Comparison of ENCODE assay signal across 26 cellular contexts in the genomic region with DNA sequence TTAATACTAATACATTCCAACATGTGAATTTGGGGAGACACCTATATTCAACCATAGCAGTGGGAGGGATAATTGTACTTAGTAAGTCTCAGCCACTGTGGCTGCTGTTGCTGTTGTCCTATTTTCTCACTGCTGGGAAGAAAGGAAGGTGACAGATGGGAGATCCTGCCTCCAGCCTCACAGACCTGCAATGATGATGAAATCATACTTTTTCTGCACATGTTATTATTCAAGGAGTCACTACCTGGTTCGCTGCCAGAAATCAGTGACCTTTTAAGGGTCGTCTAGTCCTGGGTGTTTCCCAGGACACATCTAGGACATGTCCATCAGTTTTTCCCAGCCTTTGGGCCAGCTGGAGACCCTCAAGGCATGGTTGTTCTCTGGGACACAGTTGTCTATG.
"Had no signal": no experiment of that assay in that cellular context is flagged by ENCODE, and none has a peak within 500 bp of the region (broad histone marks: within the 10 kb centered on the region; RNA-seq: fewer than 3 reads in every experiment).

No MANE protein-coding gene starts in this region.

- H3K36me3 ChIP-seq: ascending aorta, brain microvascular endothelial cell, left lung, neural progenitor cell, right atrium auricular region, spleen, tibial nerve had no signal

- H3K27me3 ChIP-seq: ascending aorta, brain microvascular endothelial cell, neural progenitor cell, right atrium auricular region, tibial nerve had no signal

- H3K4me3 ChIP-seq: ascending aorta, left lung, lung, neural progenitor cell, right atrium auricular region, spleen, tibial nerve had no signal

- H2AFZ ChIP-seq: neural progenitor cell, parathyroid adenoma had no signal

- H3K9ac ChIP-seq: neural progenitor cell, parathyroid adenoma had no signal

- H3K79me2 ChIP-seq: parathyroid adenoma had no signal

- ATAC-seq: left lung, natural killer cell had no signal

- H3K4me2 ChIP-seq: neural progenitor cell had no signal

- H3K9me3 ChIP-seq: ascending aorta, left lung, spleen had no signal

- H3K4me1 ChIP-seq: ascending aorta, left lung, neural progenitor cell, parathyroid adenoma, right atrium auricular region, spleen, tibial nerve had no signal

- H3K27ac ChIP-seq: ascending aorta, brain microvascular endothelial cell, epithelial cell of prostate, left lung, neural progenitor cell, parathyroid adenoma, right atrium auricular region, spleen, tibial nerve had no signal

- DNase-seq: activated CD4-positive, alpha-beta memory T cell treated with anti-CD3 and anti-CD28 coated beads, Interleukin-2, amount 10 ng/mL, durations not matched to agents 7 days and 5 days; activated CD4-positive, alpha-beta T cell treated with anti-CD3 and anti-CD28 coated beads for 1 hour; activated CD4-positive, alpha-beta T cell treated with anti-CD3 and anti-CD28 coated beads, Interleukin-2, amount 10 ng/mL, durations not matched to agents 7 days and 5 days; activated CD8-positive, alpha-beta memory T cell treated with anti-CD3 and anti-CD28 coated beads, Interleukin-2, amount 50 U/mL, for 48 hours; activated gamma-delta T cell; activated naive CD4-positive, alpha-beta T cell treated with anti-CD3 and anti-CD28 coated beads, Interleukin-2, amount 10 ng/mL, durations not matched to agents 7 days and 5 days; activated naive CD8-positive, alpha-beta T cell treated with anti-CD3 and anti-CD28 coated beads, Interleukin-2, amount 10 ng/mL, durations not matched to agents 7 days and 5 days; activated T-cell treated with anti-CD3 and anti-CD28 coated beads, Interleukin-2, amount 50 U/mL, for 24 hours; brain microvascular endothelial cell; dermis blood vessel endothelial cell; effector CD8-positive, alpha-beta T cell; left lung; natural killer cell; occipital lobe; spleen; stimulated activated naive CD4-positive, alpha-beta T cell had no signal

- FAIRE-seq: endometrium, frontal cortex, islet of Langerhans had no signal
